ENCODE assay signal across 8 cellular contexts in genomic region chr3:111859061-111859973, GRCh38. TPM values are rescaled to one million over a fixed set of nuclear protein-coding genes. Genes with fewer than 3 reads are reported as not detected.
A peak's percentile ranks its signal among the peaks of the same experiment; 100 is the strongest.
DNase-seq lines count a peak whose midpoint lies in the region; ATAC-seq and TF ChIP-seq lines count a peak whose summit lies in the region.

Gene PHLDB2, plus strand, starts transcription at chr3:111859265. Its CDS starts 24,813 bp downstream, at chr3:111884078.

- 0 out of 2 replicates have a peak, but pooled peaks cover 7% of the 10 kb centered on the region for H4K20me1 ChIP-seq in GM23338 (replicated peaks; ENCODE audit: insufficient read depth)

- peak within 1 kb of the TSS; percentile 60 to 91 for H3K4ac ChIP-seq in mesenchymal stem cell (ENCODE audit: low read depth in 1 of 2, low read length in 2 of 2)

- peak within 1 kb of the TSS; percentile 95 to 98 for H2BK12ac ChIP-seq in mesenchymal stem cell (ENCODE audit: low read length in 2 of 2)

- H3K9ac ChIP-seq in mesenchymal stem cell (ENCODE audit: low read length), result peak within 1 kb of the TSS; percentile 99

- H3K36me3 ChIP-seq in GM23338 (ENCODE audit: insufficient read depth) (no peaks in the 10 kb centered on the region), ectodermal cell (ENCODE audit: control insufficient read depth, insufficient read depth, low read length) (no peaks in the 10 kb centered on the region), mesenchymal stem cell (ENCODE audit: control insufficient read depth in 1 of 2, insufficient read depth in 2 of 2, low read depth in 1 of 2, low read length in 2 of 2) (no peaks in the 10 kb centered on the region)

- POLR2A ChIA-PET in CD4-positive, alpha-beta T cell (lab: Charles Lee), result interaction anchor here (0.7 to 2.9 kb wide), 3 partner anchors 24 to 130 kb away, joined by 3 to 24 read pairs (median 3); partner anchors contain the start of gene ABHD10
- POLR2A ChIA-PET in activated CD8-positive, alpha-beta T cell treated with anti-CD3 and anti-CD28 coated beads, Interleukin-2, amount 10 ng/mL, durations not matched to agents 7 days and 5 days (lab: Charles Lee), result no interaction called here

- H2BK15ac ChIP-seq in mesenchymal stem cell (ENCODE audit: low read depth, poor library complexity, severe bottlenecking), result peak within 1 kb of the TSS; percentile 97

- H3K18ac ChIP-seq in mesenchymal stem cell (ENCODE audit: low read depth in 1 of 2, low read length in 2 of 2), result peak within 1 kb of the TSS; percentile 82 to 91

- peak within 1 kb of the TSS; percentile 97 for H2BK120ac ChIP-seq in mesenchymal stem cell (ENCODE audit: low read depth, low read length)

- peaks cover 42% of the 10 kb centered on the region for H3K4me1 ChIP-seq in GM23338 (ENCODE audit: insufficient read depth)
- peaks cover 35% of the 10 kb centered on the region for H3K4me1 ChIP-seq in ectodermal cell (ENCODE audit: control insufficient read depth, insufficient read depth, low read length)
- peaks cover 6% of the 10 kb centered on the region for H3K4me1 ChIP-seq in mesenchymal stem cell (ENCODE audit: control insufficient read depth, insufficient read depth, low read depth, low read length)

- peak within 1 kb of the TSS; percentile 90 for H3K4me3 Mint-ChIP-seq in CD4-positive, alpha-beta T cell
- peak within 1 kb of the TSS; percentile 97 for H3K4me3 Mint-ChIP-seq in GM23338
- peak within 1 kb of the TSS; percentile 86 for H3K4me3 Mint-ChIP-seq in activated CD8-positive, alpha-beta T cell treated with anti-CD3 and anti-CD28 coated beads, Interleukin-2, amount 10 ng/mL, durations not matched to agents 7 days and 5 days

- H3K27me3 Mint-ChIP-seq in CD4-positive, alpha-beta T cell, result peaks cover 67% of the 10 kb centered on the region
- H3K27me3 Mint-ChIP-seq in GM23338 (ENCODE audit: insufficient read depth, low read depth, poor library complexity), result peaks cover 18% of the 10 kb centered on the region
- peaks cover 51% of the 10 kb centered on the region for H3K27me3 Mint-ChIP-seq in activated CD8-positive, alpha-beta T cell treated with anti-CD3 and anti-CD28 coated beads, Interleukin-2, amount 10 ng/mL, durations not matched to agents 7 days and 5 days (ENCODE audit: low read depth)

- H2BK5ac ChIP-seq in mesenchymal stem cell (ENCODE audit: low read depth, low read length, poor library complexity, severe bottlenecking), result peak within 1 kb of the TSS; percentile 99

- H3K9me3 ChIP-seq in CD4-positive, alpha-beta T cell (ENCODE audit: control insufficient read depth, low read length), result no peaks in the 10 kb centered on the region
- H3K9me3 ChIP-seq in ectodermal cell (ENCODE audit: control insufficient read depth, low read length), result no peaks in the 10 kb centered on the region
- H3K9me3 ChIP-seq in mesenchymal stem cell (ENCODE audit: control insufficient read depth, low read length), result no peaks in the 10 kb centered on the region

- H3K79me1 ChIP-seq in mesenchymal stem cell (replicated peaks; ENCODE audit: low read length, poor library complexity, severe bottlenecking), result peaks cover 2% of the 10 kb centered on the region

- peaks cover 4% of the 10 kb centered on the region for H3K27me3 ChIP-seq in CD4-positive, alpha-beta T cell (ENCODE audit: control insufficient read depth, insufficient read depth, low read length)
- H3K27me3 ChIP-seq in GM23338 (ENCODE audit: insufficient read depth) (peaks cover 33% of the 10 kb centered on the region), ectodermal cell (ENCODE audit: control insufficient read depth, insufficient read depth, low read length, poor library complexity, severe bottlenecking) (peaks cover 58% of the 10 kb centered on the region), mesenchymal stem cell (ENCODE audit: control insufficient read depth in 1 of 2, insufficient read depth in 1 of 2, low read length in 2 of 2) (no peaks in the 10 kb centered on the region)

- peak within 1 kb of the TSS; percentile 81 for H3K27ac Mint-ChIP-seq in CD4-positive, alpha-beta T cell
- peak within 1 kb of the TSS; percentile 83 for H3K27ac Mint-ChIP-seq in GM23338
- H3K27ac Mint-ChIP-seq in activated CD8-positive, alpha-beta T cell treated with anti-CD3 and anti-CD28 coated beads, Interleukin-2, amount 10 ng/mL, durations not matched to agents 7 days and 5 days, result peak within 1 kb of the TSS; percentile 77

- H4K8ac ChIP-seq in mesenchymal stem cell (ENCODE audit: low read length), result peak within 1 kb of the TSS; percentile 91

- intact Hi-C loops in CD4-positive, alpha-beta T cell (cut with DNase I, micrococcal nuclease), result loop anchor here in 1 of 2 experiments (10.0 kb wide), 1 partner anchor 135 kb away; no protein-coding TSS in a partner anchor

- peak; percentile 72 for ATAC-seq in CD4-positive, alpha-beta T cell (ENCODE audit: poor library complexity)
- ATAC-seq in GM23338 (peak; percentile 90), GM18870 (IDR thresholded peaks at IDR 0.05; ENCODE audit: unreplicated experiment) (no peak)
- peak; percentile 74 for ATAC-seq in activated CD8-positive, alpha-beta T cell treated with anti-CD3 and anti-CD28 coated beads, Interleukin-2, amount 10 ng/mL, durations not matched to agents 7 days and 5 days

- H3K23ac ChIP-seq in mesenchymal stem cell (ENCODE audit: low read length in 2 of 2), result peak within 1 kb of the TSS in 1 of 2 experiments; percentile 91

- H3K4me2 ChIP-seq in GM23338 (peak within 1 kb of the TSS; percentile 65), mesenchymal stem cell (ENCODE audit: low read length, poor library complexity, severe bottlenecking) (peak within 1 kb of the TSS; percentile 44)

- WGBS in ectodermal cell, 2 experiments, result 0 to 1% methylated on average over 78 of the region's 78 CpGs
- WGBS in mesenchymal stem cell, result 1% methylated on average over 75 of the region's 78 CpGs

- peak within 1 kb of the TSS; percentile 100 for H4K91ac ChIP-seq in mesenchymal stem cell (ENCODE audit: low read length)

- CTCF ChIA-PET in CD4-positive, alpha-beta T cell (lab: Charles Lee), result interaction anchor here (0.6 to 2.3 kb wide), 4 partner anchors 8 to 243 kb away, joined by 3 to 7 read pairs (median 4); no protein-coding TSS in a partner anchor
- CTCF ChIA-PET in activated CD8-positive, alpha-beta T cell treated with anti-CD3 and anti-CD28 coated beads, Interleukin-2, amount 10 ng/mL, durations not matched to agents 7 days and 5 days (lab: Charles Lee), result interaction anchor here (0.9 to 6.6 kb wide), 21 partner anchors 9 to 191 kb away, joined by 3 to 66 read pairs (median 5); partner anchors contain the start of gene ABHD10

- peak within 1 kb of the TSS; percentile 99 for H2AFZ ChIP-seq in GM23338
- H2AFZ ChIP-seq in mesenchymal stem cell (ENCODE audit: low read depth, low read length), result peak within 1 kb of the TSS; percentile 79

- H3K36me3 Mint-ChIP-seq in CD4-positive, alpha-beta T cell (ENCODE audit: low read depth), result peaks cover 6% of the 10 kb centered on the region
- no peaks in the 10 kb centered on the region for H3K36me3 Mint-ChIP-seq in GM23338 (ENCODE audit: low read depth)
- no peaks in the 10 kb centered on the region for H3K36me3 Mint-ChIP-seq in activated CD8-positive, alpha-beta T cell treated with anti-CD3 and anti-CD28 coated beads, Interleukin-2, amount 10 ng/mL, durations not matched to agents 7 days and 5 days (ENCODE audit: low read depth)

- 0 out of 2 replicates have a peak, but pooled peaks cover 5% of the 10 kb centered on the region for H3F3A ChIP-seq in GM23338 (replicated peaks; ENCODE audit: low read depth)

- no peaks in the 10 kb centered on the region for H3K9me3 Mint-ChIP-seq in CD4-positive, alpha-beta T cell
- H3K9me3 Mint-ChIP-seq in GM23338, result no peaks in the 10 kb centered on the region
- H3K9me3 Mint-ChIP-seq in activated CD8-positive, alpha-beta T cell treated with anti-CD3 and anti-CD28 coated beads, Interleukin-2, amount 10 ng/mL, durations not matched to agents 7 days and 5 days (ENCODE audit: insufficient read depth), result no peaks in the 10 kb centered on the region

- DNase-seq in CD4-positive, alpha-beta T cell, result peak; percentile 17 to 59 (median 34)
- peak; percentile 93 for DNase-seq in GM23338 (ENCODE audit: low spot score)
- DNase-seq in NCI-H2227 (lab: John Stamatoyannopoulos, UW; ENCODE audit: unreplicated experiment), result peak; percentile 59
- peak; percentile 63 for DNase-seq in activated CD8-positive, alpha-beta T cell treated with anti-CD3 and anti-CD28 coated beads, Interleukin-2, amount 10 ng/mL, durations not matched to agents 7 days and 5 days
- peak; percentile 82 for DNase-seq in mesenchymal stem cell
- DNase-seq in stimulated activated CD8-positive, alpha-beta memory T cell treated with anti-CD3 and anti-CD28 coated beads, Interleukin-15, amount 100 ng/mL, for 48 hours (ENCODE audit: low read depth in 2 of 2), result peak; percentile 41 to 47

- H3K4me3 ChIP-seq in GM23338, result peak within 1 kb of the TSS; percentile 71
- peak within 1 kb of the TSS; percentile 74 for H3K4me3 ChIP-seq in ectodermal cell (ENCODE audit: insufficient read depth, low read depth, low read length)
- H3K4me3 ChIP-seq in mesenchymal stem cell (ENCODE audit: insufficient read depth in 1 of 2, low read depth in 1 of 2, low read length in 2 of 2), result peak within 1 kb of the TSS; percentile 70 to 95

- peaks cover 29% of the 10 kb centered on the region for H3K79me2 ChIP-seq in GM23338 (replicated peaks; ENCODE audit: insufficient read depth)

- peaks cover 24% of the 10 kb centered on the region for H3K4me1 Mint-ChIP-seq in CD4-positive, alpha-beta T cell (ENCODE audit: low read depth)
- peaks cover 47% of the 10 kb centered on the region for H3K4me1 Mint-ChIP-seq in GM23338
- peaks cover 11% of the 10 kb centered on the region for H3K4me1 Mint-ChIP-seq in activated CD8-positive, alpha-beta T cell treated with anti-CD3 and anti-CD28 coated beads, Interleukin-2, amount 10 ng/mL, durations not matched to agents 7 days and 5 days (ENCODE audit: low read depth)

- peak within 1 kb of the TSS; percentile 21 for H3K27ac ChIP-seq in CD4-positive, alpha-beta T cell (ENCODE audit: low read depth, low read length)
- peak within 1 kb of the TSS; percentile 26; the same call in 1 of the 2 replicates for H3K27ac ChIP-seq in GM23338 (ENCODE audit: low read depth)
- H3K27ac ChIP-seq in ectodermal cell (ENCODE audit: insufficient read depth, low read depth, low read length, poor library complexity, severe bottlenecking), result peak within 1 kb of the TSS; percentile 68
- H3K27ac ChIP-seq in mesenchymal stem cell (ENCODE audit: low read length, poor library complexity, severe bottlenecking), result peak within 1 kb of the TSS; percentile 86

- H2AK5ac ChIP-seq in mesenchymal stem cell (ENCODE audit: low read length, severe bottlenecking), result peak within 1 kb of the TSS; percentile 81

- no peaks in the 10 kb centered on the region for H3K9me2 ChIP-seq in GM23338 (ENCODE audit: insufficient read depth)

- H3K14ac ChIP-seq in mesenchymal stem cell (ENCODE audit: low read length in 2 of 2), result peak within 1 kb of the TSS in 1 of 2 experiments; percentile 93

- TF ChIP-seq CTCF in CD4-positive, alpha-beta T cell (IDR thresholded peaks at IDR 0.05), result no peak
- peak; percentile 19 to 46; a peak in 3 of 4 replicates for TF ChIP-seq CTCF in GM23338 (conservative IDR thresholded peaks at IDR 0.05; ENCODE audit: low read depth in 2 of 2)

RNA-seq across cellular contexts. Expression of gene PHLDB2, which starts in this region (rescaled TPM):
- 1 to 10 TPM; 5.8 to 6.0 TPM for total RNA-seq in CD4-positive, alpha-beta T cell
- 33.7 and 35.3 TPM in 2 replicates for total RNA-seq in GM23338 (2014; rRNA removed; shearing (Covaris generic))
- polyA plus RNA-seq in GM23338 (2016; fragmentation: Nextera tagmentation; extraction: Ambion mirVana), result 17.5 and 19.5 TPM in 2 replicates
- total RNA-seq in activated CD8-positive, alpha-beta T cell treated with anti-CD3 and anti-CD28 coated beads, Interleukin-2, amount 10 ng/mL, durations not matched to agents 7 days and 5 days, result 1 to 10 TPM; 2.5 to 4.1 TPM
- 22.3 TPM for polyA plus RNA-seq in ectodermal cell (2013, experiment 1 of 4)
- 18.5 TPM for polyA plus RNA-seq in ectodermal cell (2013, experiment 2 of 4)
- polyA plus RNA-seq in ectodermal cell (2013, experiment 3 of 4), result 18.6 TPM
- 22.3 TPM for polyA plus RNA-seq in ectodermal cell (2013, experiment 4 of 4)
- polyA plus RNA-seq in mesenchymal stem cell (2013, experiment 1 of 2), result 17.0 TPM
- 17.5 TPM for polyA plus RNA-seq in mesenchymal stem cell (2013, experiment 2 of 2)

Comparison
In these comparisons a context has a peak if more than half of its experiments do, and no peak if none do; other contexts are left out.
1. DNase-seq: peak in every context shown above with its lines; median percentile 93 in GM23338; 82 in mesenchymal stem cell; 63 in activated CD8-positive, alpha-beta T cell treated with anti-CD3 and anti-CD28 coated beads, Interleukin-2, amount 10 ng/mL, durations not matched to agents 7 days and 5 days; 59 in NCI-H2227; 44 in stimulated activated CD8-positive, alpha-beta memory T cell treated with anti-CD3 and anti-CD28 coated beads, Interleukin-15, amount 100 ng/mL, for 48 hours; 34 in CD4-positive, alpha-beta T cell.
2. H3K27ac ChIP-seq: peak in every context shown above with its lines; median percentile 86 in mesenchymal stem cell; 68 in ectodermal cell; 26 in GM23338; 21 in CD4-positive, alpha-beta T cell.